11 cellular contexts compared by ENCODE assay signal in genomic region chr11:64089027-64089360, GRCh38. TPM values are rescaled to one million over a fixed set of nuclear protein-coding genes. Genes with fewer than 3 reads are reported as not detected.
"Had no signal": no experiment of that assay in that cellular context is flagged by ENCODE, and none has a peak within 500 bp of the region (broad histone marks: within the 10 kb centered on the region; RNA-seq: fewer than 3 reads in every experiment).

No MANE protein-coding gene starts in this region.

- DNase-seq: activated CD4-positive, alpha-beta T cell treated with anti-CD3 and anti-CD28 coated beads for 4 hours; activated CD8-positive, alpha-beta memory T cell treated with anti-CD3 and anti-CD28 coated beads, Interleukin-2, amount 50 U/mL, for 4 hours; activated CD8-positive, alpha-beta T cell treated with anti-CD3 and anti-CD28 coated beads for 36 hours; activated naive CD8-positive, alpha-beta T cell treated with anti-CD3 and anti-CD28 coated beads, Interleukin-2, amount 10 ng/mL, durations not matched to agents 7 days and 5 days; heart left ventricle; left ventricle myocardium inferior; naive B cell; small intestine had no signal

- H3K9me3 ChIP-seq: ascending aorta, heart left ventricle, left ventricle myocardium inferior had no signal

- ATAC-seq: activated CD8-positive, alpha-beta T cell treated with anti-CD3 and anti-CD28 coated beads for 36 hours; heart left ventricle had no signal

- H3K4me3 ChIP-seq: ascending aorta, heart left ventricle, left ventricle myocardium inferior had no signal

- H3K4me1 ChIP-seq: ascending aorta, foreskin keratinocyte had no signal

- H3K27me3 ChIP-seq: ascending aorta, heart left ventricle had no signal

- H3K36me3 ChIP-seq: ascending aorta, heart left ventricle, left ventricle myocardium inferior, WERI-Rb-1 had no signal

- H3K27ac ChIP-seq: ascending aorta, foreskin keratinocyte, left ventricle myocardium inferior had no signal

RNA-seq across cellular contexts. Expression of gene FLRT1, which starts 53.3 kb away (rescaled TPM):
- total RNA-seq: activated CD8-positive, alpha-beta T cell treated with anti-CD3 and anti-CD28 coated beads for 36 hours; activated naive CD8-positive, alpha-beta T cell treated with anti-CD3 and anti-CD28 coated beads, Interleukin-2, amount 10 ng/mL, durations not matched to agents 7 days and 5 days; foreskin keratinocyte had no signal
